ENCODE assay signal across 1 cellular context in genomic region chr7:103296901-103297836, GRCh38.
A peak's percentile ranks its signal among the peaks of the same experiment; 100 is the strongest.
TF ChIP-seq lines count a peak whose summit lies in the region.

Gene PMPCB, plus strand, starts transcription at chr7:103297435. Its CDS starts 25 bp downstream, at chr7:103297460.

TF ChIP-seq in H1, 55 proteins besides CTCF, POLR2A, EP300 and RAD21:
- TF ChIP-seq CEBPB (IDR thresholded peaks at IDR 0.05; ENCODE audit: low read depth, low read length) (peak; percentile 91), HDAC6 (IDR thresholded peaks at IDR 0.05; ENCODE audit: low read depth, low read length) (no peak), RFX5 (IDR thresholded peaks at IDR 0.05; ENCODE audit: borderline replicate concordance, low read depth, low read length) (no peak), SUZ12 (IDR thresholded peaks at IDR 0.05; ENCODE audit: low read length) (no peak), TCF12 (IDR thresholded peaks at IDR 0.05; ENCODE audit: low read depth, low read length) (no peak), SAP30 (IDR thresholded peaks at IDR 0.05; ENCODE audit: insufficient read depth, insufficient replicate concordance, low read length) (no peak), CREB1 (IDR thresholded peaks at IDR 0.05) (peak; percentile 39), BRCA1 (IDR thresholded peaks at IDR 0.05; ENCODE audit: low read depth, low read length) (no peak), TAF1 (IDR thresholded peaks at IDR 0.05; ENCODE audit: low read depth, low read length) (peak; percentile 95), JUND (IDR thresholded peaks at IDR 0.05; ENCODE audit: low read length) (no peak), POLR2AphosphoS5 (IDR thresholded peaks at IDR 0.05; ENCODE audit: low read depth, low read length) (peak; percentile 91), CBX8 (IDR thresholded peaks at IDR 0.05; ENCODE audit: borderline replicate concordance, low read depth, low read length) (no peak), JUN (IDR thresholded peaks at IDR 0.05; ENCODE audit: low read depth, low read length) (no peak), SIRT6 (IDR thresholded peaks at IDR 0.05; ENCODE audit: low read length) (no peak), SRF (IDR thresholded peaks at IDR 0.05; ENCODE audit: low read depth, low read length) (no peak), SP4 (IDR thresholded peaks at IDR 0.05; ENCODE audit: low read length) (no peak), GTF2F1 (IDR thresholded peaks at IDR 0.05; ENCODE audit: borderline replicate concordance, low read depth, low read length) (no peak), CHD2 (IDR thresholded peaks at IDR 0.05; ENCODE audit: low read length) (peak; percentile 85), TAF7 (optimal IDR thresholded peaks at IDR 0.05; ENCODE audit: borderline replicate concordance, low read depth, low read length) (peak; percentile 89), KDM5A (IDR thresholded peaks at IDR 0.05; ENCODE audit: low read length) (peak; percentile 85), ZNF274 (IDR thresholded peaks at IDR 0.05; ENCODE audit: borderline replicate concordance, extremely low read depth, low read length) (no peak), ASH2L (IDR thresholded peaks at IDR 0.05; ENCODE audit: low read length) (peak; percentile 99), FOSL1 (IDR thresholded peaks at IDR 0.05; ENCODE audit: insufficient read depth, low read depth, low read length) (no peak), HDAC2 (IDR thresholded peaks at IDR 0.05; ENCODE audit: borderline replicate concordance in 1 of 2, low read depth in 2 of 2, low read length in 2 of 2) (no peak), NANOG (IDR thresholded peaks at IDR 0.05; ENCODE audit: insufficient read depth, low read depth, low read length, poor library complexity, severe bottlenecking) (no peak), EGR1 (IDR thresholded peaks at IDR 0.05; ENCODE audit: borderline replicate concordance, low read depth, low read length) (no peak), POU5F1 (IDR thresholded peaks at IDR 0.05; ENCODE audit: low read depth, low read length) (no peak), RBBP5 (IDR thresholded peaks at IDR 0.05; ENCODE audit: borderline replicate concordance, low read depth, low read length) (peak; percentile 95), NRF1 (IDR thresholded peaks at IDR 0.05; ENCODE audit: low read depth, low read length) (no peak), TBP (IDR thresholded peaks at IDR 0.05; ENCODE audit: low read depth, low read length) (peak; percentile 93), SIN3A (conservative IDR thresholded peaks at IDR 0.05 in 1 of 2, IDR thresholded peaks at IDR 0.05 in 1 of 2; ENCODE audit: low read depth in 1 of 2, low read length in 2 of 2) (peak; percentile 21 to 93; a peak in 2 of 4 replicates), RXRA (IDR thresholded peaks at IDR 0.05; ENCODE audit: insufficient read depth, low read depth, low read length) (no peak), KDM1A (IDR thresholded peaks at IDR 0.05; ENCODE audit: borderline replicate concordance, low read length) (no peak), MAFK (IDR thresholded peaks at IDR 0.05; ENCODE audit: low read depth, low read length) (no peak; the same call in 1 of the 2 replicates), ATF3 (IDR thresholded peaks at IDR 0.05; ENCODE audit: insufficient read depth, low read depth, low read length) (no peak), CTBP2 (IDR thresholded peaks at IDR 0.05; ENCODE audit: borderline replicate concordance, insufficient read depth, insufficient read length, low read length) (no peak), TEAD4 (IDR thresholded peaks at IDR 0.05; ENCODE audit: low read depth, low read length) (no peak), GABPA (IDR thresholded peaks at IDR 0.05; ENCODE audit: borderline replicate concordance, insufficient read depth, low read length) (peak; percentile 88), PHF8 (conservative IDR thresholded peaks at IDR 0.05; ENCODE audit: low read depth, low read length) (peak; percentile 99), YY1 (IDR thresholded peaks at IDR 0.05; ENCODE audit: low read depth, low read length) (peak; percentile 96), SIX5 (IDR thresholded peaks at IDR 0.05; ENCODE audit: low read depth, low read length) (no peak), E2F6 (IDR thresholded peaks at IDR 0.05) (peak; percentile 16; the same call in 1 of the 2 replicates), KDM4A (IDR thresholded peaks at IDR 0.05; ENCODE audit: low read depth, low read length, severe bottlenecking) (peak; percentile 60), BCL11A (IDR thresholded peaks at IDR 0.05; ENCODE audit: low read depth in 2 of 2, low read length in 2 of 2) (no peak), RNF2 (IDR thresholded peaks at IDR 0.05; ENCODE audit: borderline replicate concordance, low read depth, low read length, missing control alignments, poor library complexity, severe bottlenecking) (no peak), SP1 (IDR thresholded peaks at IDR 0.05; ENCODE audit: low read depth, low read length) (no peak), SP2 (IDR thresholded peaks at IDR 0.05; ENCODE audit: low read length) (no peak), CHD1 (IDR thresholded peaks at IDR 0.05; ENCODE audit: low read depth, low read length) (no peak), CBX5 (IDR thresholded peaks at IDR 0.05; ENCODE audit: low read depth, low read length) (no peak), USF2 (IDR thresholded peaks at IDR 0.05; ENCODE audit: low read length) (no peak), CHD7 (IDR thresholded peaks at IDR 0.05; ENCODE audit: insufficient replicate concordance, low read length) (no peak), EZH2 (IDR thresholded peaks at IDR 0.05; ENCODE audit: low read depth, low read length, severe bottlenecking) (no peak), BACH1 (IDR thresholded peaks at IDR 0.05; ENCODE audit: low read length) (no peak)
- TF ChIP-seq, protein P1, sequence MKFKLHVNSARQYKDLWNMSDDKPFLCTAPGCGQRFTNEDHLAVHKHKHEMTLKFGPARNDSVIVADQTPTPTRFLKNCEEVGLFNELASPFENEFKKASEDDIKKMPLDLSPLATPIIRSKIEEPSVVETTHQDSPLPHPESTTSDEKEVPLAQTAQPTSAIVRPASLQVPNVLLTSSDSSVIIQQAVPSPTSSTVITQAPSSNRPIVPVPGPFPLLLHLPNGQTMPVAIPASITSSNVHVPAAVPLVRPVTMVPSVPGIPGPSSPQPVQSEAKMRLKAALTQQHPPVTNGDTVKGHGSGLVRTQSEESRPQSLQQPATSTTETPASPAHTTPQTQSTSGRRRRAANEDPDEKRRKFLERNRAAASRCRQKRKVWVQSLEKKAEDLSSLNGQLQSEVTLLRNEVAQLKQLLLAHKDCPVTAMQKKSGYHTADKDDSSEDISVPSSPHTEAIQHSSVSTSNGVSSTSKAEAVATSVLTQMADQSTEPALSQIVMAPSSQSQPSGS (IDR thresholded peaks at IDR 0.05; ENCODE audit: low read length): no peak
- TF ChIP-seq, protein P2, sequence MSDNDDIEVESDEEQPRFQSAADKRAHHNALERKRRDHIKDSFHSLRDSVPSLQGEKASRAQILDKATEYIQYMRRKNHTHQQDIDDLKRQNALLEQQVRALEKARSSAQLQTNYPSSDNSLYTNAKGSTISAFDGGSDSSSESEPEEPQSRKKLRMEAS (IDR thresholded peaks at IDR 0.05): peak; percentile 69
